Comparison of ENCODE assay signal across 22 cellular contexts in genomic region chr22:48900327-48900597, GRCh38.
"Had no signal": no experiment of that assay in that cellular context is flagged by ENCODE, and none has a peak within 500 bp of the region (broad histone marks: within the 10 kb centered on the region; RNA-seq: fewer than 3 reads in every experiment).

No MANE protein-coding gene starts in this region.

- H3K4me1 ChIP-seq: SJSA1 had no signal

- DNase-seq: IMR-90, Karpas-422, KG1, MG63, NCI-H1092 treated with DMSO at 0.1 percent for 48 hours, NCI-H1436, NCI-H187, NCI-H2029, NCI-H2081 treated with DMSO at 0.1 percent for 48 hours, NCI-H2171, NCI-H226, NCI-H446, NCI-H510A, NCI-H524 treated with DMSO at 0.1 percent for 48 hours, NCI-H69, NCI-H774, Right ventricle myocardium superior, RPMI8226, SIG-M5 had no signal

- H3K9me3 ChIP-seq: MG63, SJSA1 had no signal

- H3K27ac ChIP-seq: SJSA1, SK-N-MC had no signal

- H3K27me3 ChIP-seq: MG63, SJSA1 had no signal

- ATAC-seq: HepG2 had no signal

- H3K4me3 ChIP-seq: MG63, SJSA1, SK-N-MC had no signal

- H3K36me3 ChIP-seq: MG63, SJSA1 had no signal
